ENCODE assay signal across 16 cellular contexts in genomic region chr10:132281915-132282666, GRCh38. TPM values are rescaled to one million over a fixed set of nuclear protein-coding genes. Genes with fewer than 3 reads are reported as not detected.
A peak's percentile ranks its signal among the peaks of the same experiment; 100 is the strongest.
DNase-seq lines count a peak whose midpoint lies in the region; ATAC-seq and TF ChIP-seq lines count a peak whose summit lies in the region.
"Had no signal": no experiment of that assay in that cellular context is flagged by ENCODE, and none has a peak within 500 bp of the region (broad histone marks: within the 10 kb centered on the region; RNA-seq: fewer than 3 reads in every experiment).

No MANE protein-coding gene starts in this region.

- H3K79me2 ChIP-seq in GM23338 (replicated peaks; ENCODE audit: insufficient read depth): no peaks in the 10 kb centered on the region

- no peaks in the 10 kb centered on the region for H3F3A ChIP-seq in GM23338 (replicated peaks; ENCODE audit: low read depth)

- no peak overlapping the region for H3K9ac ChIP-seq in BLaER1

- H3K36me3 ChIP-seq in BLaER1 (no peaks in the 10 kb centered on the region), GM23338 (ENCODE audit: insufficient read depth) (no peaks in the 10 kb centered on the region)
- H3K36me3 ChIP-seq: uterus had no signal

- no peak overlapping the region; the same call in 2 of the 3 replicates for H3K4me3 Mint-ChIP-seq in GM23338
- H3K4me3 Mint-ChIP-seq: activated naive CD8-positive, alpha-beta T cell treated with anti-CD3 and anti-CD28 coated beads, Interleukin-2, amount 10 ng/mL, durations not matched to agents 7 days and 5 days; naive B cell had no signal

- H3K36me3 Mint-ChIP-seq in GM23338 (ENCODE audit: low read depth): no peaks in the 10 kb centered on the region; the same call in 2 of the 3 replicates
- H3K36me3 Mint-ChIP-seq: activated naive CD8-positive, alpha-beta T cell treated with anti-CD3 and anti-CD28 coated beads, Interleukin-2, amount 10 ng/mL, durations not matched to agents 7 days and 5 days; naive B cell had no signal

- DNase-seq in GM23338 (ENCODE audit: low spot score) (peak; percentile 32), NCI-H510A (lab: John Stamatoyannopoulos, UW) (peak; percentile 89), left colon (no peak), glomerular visceral epithelial cell (ENCODE audit: extremely low spot score) (no peak), AG20443 (ENCODE audit: low spot score) (no peak)
- DNase-seq: activated CD8-positive, alpha-beta memory T cell treated with anti-CD3 and anti-CD28 coated beads, Interleukin-2, amount 50 U/mL, for 4 hours; activated naive CD8-positive, alpha-beta T cell treated with anti-CD3 and anti-CD28 coated beads, Interleukin-2, amount 10 ng/mL, durations not matched to agents 7 days and 5 days; caudate nucleus; Karpas-422; naive B cell; stimulated activated naive CD4-positive, alpha-beta T cell; uterus had no signal

- peak; percentile 76 for ATAC-seq in GM23338
- peak; percentile 71 for ATAC-seq in left colon
- no peak for ATAC-seq in HG02759 (IDR thresholded peaks at IDR 0.05; ENCODE audit: unreplicated experiment)
- ATAC-seq in HG03108 (IDR thresholded peaks at IDR 0.05; ENCODE audit: unreplicated experiment): no peak

- H3K9me3 Mint-ChIP-seq in GM23338: no peaks in the 10 kb centered on the region; the same call in 2 of the 3 replicates
- H3K9me3 Mint-ChIP-seq: activated naive CD8-positive, alpha-beta T cell treated with anti-CD3 and anti-CD28 coated beads, Interleukin-2, amount 10 ng/mL, durations not matched to agents 7 days and 5 days had no signal

- H3K4me2 ChIP-seq in BLaER1 (peak overlapping the region; percentile 83), GM23338 (no peak overlapping the region)

- intact Hi-C loops in left colon (cut with DNase I, micrococcal nuclease): no loop called here

- H3K27ac Mint-ChIP-seq in GM23338: no peak overlapping the region
- H3K27ac Mint-ChIP-seq: activated naive CD8-positive, alpha-beta T cell treated with anti-CD3 and anti-CD28 coated beads, Interleukin-2, amount 10 ng/mL, durations not matched to agents 7 days and 5 days; naive B cell had no signal

- TF ChIP-seq CTCF in GM23338 (conservative IDR thresholded peaks at IDR 0.05; ENCODE audit: low read depth in 2 of 2): no peak

- H3K27ac ChIP-seq in BLaER1 (no peak overlapping the region), GM23338 (ENCODE audit: low read depth) (no peak overlapping the region)
- H3K27ac ChIP-seq: uterus, VCaP had no signal

- no peaks in the 10 kb centered on the region for H3K9me2 ChIP-seq in GM23338 (ENCODE audit: insufficient read depth)

- peaks cover 15% of the 10 kb centered on the region for H3K27me3 Mint-ChIP-seq in GM23338 (ENCODE audit: insufficient read depth, low read depth, poor library complexity)

- H3K4me1 ChIP-seq in BLaER1 (peaks cover 69% of the 10 kb centered on the region), GM23338 (ENCODE audit: insufficient read depth) (no peaks in the 10 kb centered on the region)
- H3K4me1 ChIP-seq: uterus had no signal

- H3K4me3 ChIP-seq in BLaER1: no peak overlapping the region
- no peak overlapping the region for H3K4me3 ChIP-seq in GM23338
- H3K4me3 ChIP-seq: uterus had no signal

- no peak overlapping the region for H2AFZ ChIP-seq in GM23338

- peaks cover 54% of the 10 kb centered on the region for H4K20me1 ChIP-seq in BLaER1
- H4K20me1 ChIP-seq in GM23338 (replicated peaks; ENCODE audit: insufficient read depth): no peaks in the 10 kb centered on the region

- peaks cover 13% of the 10 kb centered on the region for H3K4me1 Mint-ChIP-seq in GM23338

- H3K9me3 ChIP-seq in BLaER1: no peaks in the 10 kb centered on the region
- H3K9me3 ChIP-seq: uterus had no signal

- H3K27me3 ChIP-seq in BLaER1 (no peaks in the 10 kb centered on the region), GM23338 (ENCODE audit: insufficient read depth) (no peaks in the 10 kb centered on the region)
- H3K27me3 ChIP-seq: uterus had no signal

TF ChIP-seq in GM23338, 12 proteins besides CTCF, POLR2A, EP300 and RAD21:
- TF ChIP-seq EZH2 (IDR thresholded peaks at IDR 0.05; ENCODE audit: low read depth, unreplicated experiment): no peak
- TF ChIP-seq CREB1 (CRISPR knock-in tag; IDR thresholded peaks at IDR 0.05; ENCODE audit: low read depth): no peak
- TF ChIP-seq NANOG (IDR thresholded peaks at IDR 0.05; ENCODE audit: borderline replicate concordance): no peak
- no peak for TF ChIP-seq POLR2AphosphoS5 (IDR thresholded peaks at IDR 0.05; ENCODE audit: low read depth)
- TF ChIP-seq ZNF331 (CRISPR knock-in tag; IDR thresholded peaks at IDR 0.05; ENCODE audit: low read depth): no peak
- TF ChIP-seq STAT1 (IDR thresholded peaks at IDR 0.05; ENCODE audit: unreplicated experiment): no peak

RNA-seq across cellular contexts. Expression of gene STK32C, which starts 25.7 kb away (rescaled TPM):
- total RNA-seq in GM23338 (2014; rRNA removed; shearing (Covaris generic)): 8.0 and 10.2 TPM in 2 replicates
- polyA plus RNA-seq in GM23338 (2016; fragmentation: Nextera tagmentation; extraction: Ambion mirVana): 20.5 and 24.1 TPM in 2 replicates
- 10 to 100 TPM in 1 of 2 donors, 1 to 10 TPM in 1; 8.4 to 10.0 TPM for total RNA-seq in left colon

RNA-seq across cellular contexts. Expression of gene LRRC27, which starts 49.9 kb away (rescaled TPM):
- total RNA-seq in GM23338 (2014; rRNA removed; shearing (Covaris generic)): 3.1 and 3.5 TPM in 2 replicates
- polyA plus RNA-seq in GM23338 (2016; fragmentation: Nextera tagmentation; extraction: Ambion mirVana): 2.2 and 2.9 TPM in 2 replicates
- 1 to 10 TPM; 6.5 to 9.2 TPM for total RNA-seq in left colon

Comparison
In these comparisons a context has a peak if more than half of its experiments do, and no peak if none do; other contexts are left out.
1. ATAC-seq: peak in GM23338 (single experiment) and left colon (single experiment); none in HG02759 (single experiment) and HG03108 (single experiment).
2. DNase-seq: peak in GM23338 (single experiment) and NCI-H510A (single experiment); none in left colon (0 of 2), glomerular visceral epithelial cell (single experiment) and AG20443 (single experiment).